ENCODE assay signal across 1 cellular context in genomic region chr1:228364068-228364705, GRCh38.
A peak's percentile ranks its signal among the peaks of the same experiment; 100 is the strongest.
TF ChIP-seq lines count a peak whose summit lies in the region.

No MANE protein-coding gene starts in this region.

TF ChIP-seq in K562, 482 proteins besides CTCF, POLR2A, EP300 and RAD21:
- TF ChIP-seq FOXP1 (CRISPR knock-in tag; IDR thresholded peaks at IDR 0.05) (0 out of 2 replicates have a peak, but pooled peaks have one; percentile 49), CHD1 (IDR thresholded peaks at IDR 0.05; ENCODE audit: low read length) (no peak), SRSF9 (IDR thresholded peaks at IDR 0.05; ENCODE audit: borderline replicate concordance, low read depth, low read length) (no peak), POLR3A (IDR thresholded peaks at IDR 0.05; ENCODE audit: borderline replicate concordance, extremely low read depth, insufficient read depth, insufficient read length) (no peak), MTF1 (CRISPR knock-in tag; IDR thresholded peaks at IDR 0.05; ENCODE audit: borderline replicate concordance) (no peak)
TF ChIP-seq in K562: peak in this region for 1.
